Comparison of ENCODE assay signal across 1 cellular context in genomic region chr20:53863039-53863438, GRCh38.
TF ChIP-seq lines count a peak whose summit lies in the region.

No MANE protein-coding gene starts in this region.

TF ChIP-seq in K562, 482 proteins besides CTCF, POLR2A, EP300 and RAD21:
- TF ChIP-seq ZBTB11 (CRISPR knock-in tag; IDR thresholded peaks at IDR 0.05), result peak in 1 of 3 experiments; percentile 88; a peak in 2 of 6 replicates
- 0 out of 2 replicates have a peak, but pooled peaks have one; percentile 40 for TF ChIP-seq ADNP (tag; IDR thresholded peaks at IDR 0.05)
- peak; percentile 52 for TF ChIP-seq EWSR1 (IDR thresholded peaks at IDR 0.05; ENCODE audit: borderline replicate concordance, low read depth, partially characterized antibody)
